21 cellular contexts compared by ENCODE assay signal in the genomic region with DNA sequence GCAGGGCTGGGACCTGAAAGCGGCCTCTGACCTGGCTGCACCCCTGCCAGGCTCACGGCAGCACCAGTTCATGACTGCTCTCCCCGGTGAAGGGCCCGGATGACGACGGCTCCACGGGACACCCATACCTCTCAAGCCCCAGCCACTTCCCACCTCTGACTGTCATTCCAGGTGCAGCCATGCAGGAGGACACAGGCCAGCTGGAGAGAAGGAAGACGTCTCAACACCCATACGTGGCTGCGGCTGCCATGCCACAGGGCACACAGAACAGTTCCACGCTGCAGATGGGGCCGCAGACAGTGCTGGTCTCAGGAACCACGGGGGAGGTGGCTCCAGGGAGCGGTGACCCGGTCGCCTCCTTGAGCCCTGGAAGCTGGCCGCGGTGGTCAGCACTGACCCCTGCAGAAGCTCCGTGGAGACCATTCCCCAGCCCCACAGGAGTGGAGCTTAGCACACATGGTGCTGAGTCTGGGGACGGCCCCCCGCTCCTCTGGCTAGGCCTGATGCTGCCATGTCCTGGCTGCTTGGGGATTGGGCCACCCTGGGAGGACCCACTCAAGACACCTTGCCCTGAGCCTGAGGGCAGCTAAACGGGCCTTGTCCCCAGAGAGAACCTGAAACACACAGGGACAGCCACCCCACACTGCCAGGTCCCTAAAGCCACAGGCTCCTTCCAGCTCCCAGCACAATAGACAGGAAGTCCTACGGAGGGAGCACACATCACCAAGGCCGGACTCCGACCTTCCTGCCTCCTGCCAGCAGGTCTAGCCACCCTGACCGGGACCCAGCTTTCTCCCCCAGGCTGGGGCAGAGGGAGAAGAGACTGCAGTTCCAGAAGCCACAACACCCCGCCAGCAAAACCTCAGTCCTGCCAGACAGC. TPM values are rescaled to one million over a fixed set of nuclear protein-coding genes. Genes with fewer than 3 reads are reported as not detected.
DNase-seq lines count a peak whose midpoint lies in the region; ATAC-seq and TF ChIP-seq lines count a peak whose summit lies in the region.
"Had no signal": no experiment of that assay in that cellular context is flagged by ENCODE, and none has a peak within 500 bp of the region (broad histone marks: within the 10 kb centered on the region; RNA-seq: fewer than 3 reads in every experiment).

No MANE protein-coding gene starts in this region.

- no peaks in the 10 kb centered on the region for H3K9me3 ChIP-seq in suprapubic skin
- no peaks in the 10 kb centered on the region for H3K9me3 ChIP-seq in Karpas-422 (ENCODE audit: low read length)
- H3K9me3 ChIP-seq: heart left ventricle, ovary, SK-N-SH had no signal

- no peak overlapping the region for H3K4me2 ChIP-seq in Karpas-422 (ENCODE audit: low read depth, low read length, poor library complexity, severe bottlenecking)
- H3K4me2 ChIP-seq: SK-N-SH had no signal

- H3K27me3 ChIP-seq in dorsolateral prefrontal cortex (no peaks in the 10 kb centered on the region), suprapubic skin (no peaks in the 10 kb centered on the region), Karpas-422 (ENCODE audit: low read length) (no peaks in the 10 kb centered on the region)
- H3K27me3 ChIP-seq: heart left ventricle, ovary had no signal

- H3K4me3 ChIP-seq in dorsolateral prefrontal cortex (no peak overlapping the region), suprapubic skin (no peak overlapping the region), Karpas-422 (ENCODE audit: low read length) (no peak overlapping the region)
- H3K4me3 ChIP-seq: heart left ventricle, ovary had no signal

- H3K27me3 Mint-ChIP-seq in nephron progenitor cell (ENCODE audit: low read depth, poor library complexity), result peaks cover 12% of the 10 kb centered on the region
- H3K27me3 Mint-ChIP-seq: activated naive CD8-positive, alpha-beta T cell had no signal

- H2AFZ ChIP-seq in Karpas-422 (ENCODE audit: low read length), result no peak overlapping the region

- ATAC-seq in GM19324 (IDR thresholded peaks at IDR 0.05; ENCODE audit: low FRiP score, unreplicated experiment), result no peak
- ATAC-seq: heart left ventricle had no signal

- H3K27ac ChIP-seq in dorsolateral prefrontal cortex (no peak overlapping the region), suprapubic skin (no peak overlapping the region), Karpas-422 (ENCODE audit: low read length) (no peak overlapping the region), caudate nucleus (ENCODE audit: low read depth, low read length) (no peak overlapping the region)
- H3K27ac ChIP-seq: ovary had no signal

- TF ChIP-seq POLR2A in suprapubic skin (IDR thresholded peaks at IDR 0.05), result no peak

- no peak overlapping the region for H3K9ac ChIP-seq in Karpas-422 (ENCODE audit: low read length)
- H3K9ac ChIP-seq: SK-N-SH had no signal

- no peaks in the 10 kb centered on the region for H3K9me2 ChIP-seq in Karpas-422 (replicated peaks; ENCODE audit: insufficient read depth, low read length)
- H3K9me2 ChIP-seq: SK-N-SH had no signal

- H3K9me3 Mint-ChIP-seq in nephron progenitor cell, result peaks cover 5% of the 10 kb centered on the region
- H3K9me3 Mint-ChIP-seq: CD4-positive, CD25-positive, alpha-beta regulatory T cell had no signal

- peak overlapping the region; percentile 12 for H3K27ac Mint-ChIP-seq in nephron progenitor cell
- H3K27ac Mint-ChIP-seq: activated naive CD8-positive, alpha-beta T cell had no signal

- no peak for TF ChIP-seq EP300 in suprapubic skin (IDR thresholded peaks at IDR 0.05)

- H3K36me3 Mint-ChIP-seq in nephron progenitor cell (ENCODE audit: low read depth), result no peaks in the 10 kb centered on the region
- H3K36me3 Mint-ChIP-seq: CD4-positive, CD25-positive, alpha-beta regulatory T cell had no signal

- peaks cover 11% of the 10 kb centered on the region for H3K4me1 ChIP-seq in suprapubic skin
- no peaks in the 10 kb centered on the region for H3K4me1 ChIP-seq in Karpas-422 (ENCODE audit: low read length)

- no peaks in the 10 kb centered on the region for H4K20me1 ChIP-seq in Karpas-422 (ENCODE audit: insufficient read depth, low read depth, low read length)

- peak; percentile 58 for DNase-seq in activated effector memory CD4-positive, alpha-beta T cell treated with anti-CD3 and anti-CD28 coated beads, Interleukin-2, amount 50 U/mL, for 16 hours
- DNase-seq in activated effector memory CD4-positive, alpha-beta T cell treated with Interleukin-2 at 50 U/mL for 16 hours, result no peak
- DNase-seq in dorsolateral prefrontal cortex (peak in 8 of 10 donors; percentile 2 to 40 (median 24)), nephron progenitor cell (no peak), suprapubic skin (ENCODE audit: low spot score in 2 of 2) (peak; percentile 59 to 70), Karpas-422 (no peak), caudate nucleus (lab: John Stamatoyannopoulos, UW) (no peak)
- DNase-seq: activated CD4-positive, alpha-beta T cell treated with anti-CD3 and anti-CD28 coated beads for 4 hours; activated CD8-positive, alpha-beta memory T cell treated with anti-CD3 and anti-CD28 coated beads, Interleukin-2, amount 50 U/mL, for 48 hours; CD4-positive, CD25-positive, alpha-beta regulatory T cell; effector CD8-positive, alpha-beta T cell; KG1; NCI-H1048; NCI-H526; SK-N-SH had no signal

- 84% methylated on average over 9 of the region's 27 CpGs for WGBS in suprapubic skin

- no peaks in the 10 kb centered on the region for H3K36me3 ChIP-seq in suprapubic skin
- H3K36me3 ChIP-seq in Karpas-422 (ENCODE audit: insufficient read depth, low read length), result no peaks in the 10 kb centered on the region
- H3K36me3 ChIP-seq: heart left ventricle, ovary had no signal

- TF ChIP-seq CTCF in dorsolateral prefrontal cortex (IDR thresholded peaks at IDR 0.05 in 54 of 56, conservative IDR thresholded peaks at IDR 0.05 in 2 of 56; ENCODE audit: low read depth in 1 of 56, partially characterized antibody in 56 of 56), result no peak
- no peak for TF ChIP-seq CTCF in nephron progenitor cell (IDR thresholded peaks at IDR 0.05)
- no peak for TF ChIP-seq CTCF in suprapubic skin (IDR thresholded peaks at IDR 0.05)

- H3K4me1 Mint-ChIP-seq in nephron progenitor cell, result peaks cover 46% of the 10 kb centered on the region

- H3K4me3 Mint-ChIP-seq in nephron progenitor cell, result no peak overlapping the region
- H3K4me3 Mint-ChIP-seq: activated naive CD8-positive, alpha-beta T cell; CD4-positive, CD25-positive, alpha-beta regulatory T cell had no signal

- H3K79me2 ChIP-seq in Karpas-422 (ENCODE audit: low read length), result no peaks in the 10 kb centered on the region

- intact Hi-C loops in dorsolateral prefrontal cortex (cut with DNase I), result no loop called here

RNA-seq across cellular contexts. Expression of gene WNT9A, which starts 8.6 kb away (rescaled TPM):
- total RNA-seq in dorsolateral prefrontal cortex (1 to 10 TPM in 72 of 120 experiments, under 1 TPM in 48; 0.24 to 3.3 (median 1.2) TPM), suprapubic skin (1 to 10 TPM in 2 of 4 donors, under 1 TPM in 2; 0.85 to 2.6 (median 1.1) TPM)
- total RNA-seq in Karpas-422 (2014; rRNA removed; shearing (Covaris generic); ENCODE audit: low replicate concordance), result not detected in 2 replicates
- total RNA-seq: A673, OCI-LY7 had no signal

Comparison
In these comparisons a context has a peak if more than half of its experiments do, and no peak if none do; other contexts are left out.
1. DNase-seq: peak in activated effector memory CD4-positive, alpha-beta T cell treated with anti-CD3 and anti-CD28 coated beads, Interleukin-2, amount 50 U/mL, for 16 hours (single experiment), dorsolateral prefrontal cortex (8 of 10) and suprapubic skin (2 of 2); none in activated effector memory CD4-positive, alpha-beta T cell treated with Interleukin-2 at 50 U/mL for 16 hours (single experiment), nephron progenitor cell (single experiment), Karpas-422 (single experiment) and caudate nucleus (0 of 61).